ENCODE assay signal across 1 cellular context in genomic region chr2:96093528-96093927, GRCh38.
TF ChIP-seq lines count a peak whose summit lies in the region.

No MANE protein-coding gene starts in this region.

TF ChIP-seq in H1, 55 proteins besides CTCF, POLR2A, EP300 and RAD21:
- TF ChIP-seq MAX (IDR thresholded peaks at IDR 0.05), result no peak
- TF ChIP-seq SIN3A (conservative IDR thresholded peaks at IDR 0.05 in 1 of 2, IDR thresholded peaks at IDR 0.05 in 1 of 2; ENCODE audit: low read depth in 1 of 2, low read length in 2 of 2), result no peak
- no peak for TF ChIP-seq ZNF274 (IDR thresholded peaks at IDR 0.05; ENCODE audit: borderline replicate concordance, extremely low read depth, low read length)
- TF ChIP-seq POLR2AphosphoS5 (IDR thresholded peaks at IDR 0.05; ENCODE audit: low read depth, low read length), result no peak
- TF ChIP-seq TEAD4 (IDR thresholded peaks at IDR 0.05; ENCODE audit: low read depth, low read length), result no peak
